Comparison of ENCODE assay signal across 8 cellular contexts in genomic region chr9:100601216-100601615, GRCh38. TPM values are rescaled to one million over a fixed set of nuclear protein-coding genes. Genes with fewer than 3 reads are reported as not detected.
DNase-seq lines count a peak whose midpoint lies in the region; FAIRE-seq and TF ChIP-seq lines count a peak whose summit lies in the region.

No MANE protein-coding gene starts in this region.

- no peak for FAIRE-seq in urothelium cell line (lab: Jason Lieb, UNC)

- POLR2A ChIA-PET in HEK293T (lab: Yijun Ruan, JAX): no interaction called here
- POLR2A ChIA-PET in RWPE1 (lab: Yijun Ruan, JAX; ENCODE audit: low non-redundant PET): no interaction called here

- H3K9me3 ChIP-seq in liver (ENCODE audit: control insufficient read depth in 4 of 4, low read length in 3 of 4): no peaks in the 10 kb centered on the region

- no peaks in the 10 kb centered on the region for H3K36me3 ChIP-seq in liver (ENCODE audit: control insufficient read depth in 4 of 4, insufficient read depth in 3 of 4, low read depth in 1 of 4, low read length in 3 of 4)

- in situ Hi-C loops in T47D (cut with HindIII; ENCODE audit: low pct_unique_long_range_greater_than_20kb, low sequenced_read_pairs): no loop called here

- no peak overlapping the region for H3K4me3 ChIP-seq in liver (ENCODE audit: low read depth in 1 of 3, low read length in 3 of 3)

- TF ChIP-seq CTCF in GM10266 (IDR thresholded peaks at IDR 0.05; ENCODE audit: control insufficient read depth, insufficient read depth, low read depth, missing control alignments): peak; percentile 81
- peak; percentile 85 for TF ChIP-seq CTCF in RWPE1 (conservative IDR thresholded peaks at IDR 0.05; ENCODE audit: low read depth)
- peak; percentile 57 for TF ChIP-seq CTCF in liver (IDR thresholded peaks at IDR 0.05; ENCODE audit: low read depth, low read length, missing input control)

- peak; percentile 71 for DNase-seq in A172 (ENCODE audit: low spot score)
- DNase-seq in GM10266 (ENCODE audit: extremely low spot score): peak; percentile 53
- peak; percentile 64 for DNase-seq in HEK293T (ENCODE audit: extremely low spot score)
- peak; percentile 80 for DNase-seq in NAMALWA (ENCODE audit: low spot score)
- peak; percentile 62 for DNase-seq in RWPE1 (ENCODE audit: low spot score)
- peak; percentile 20 to 74 for DNase-seq in T47D (ENCODE audit: low read depth in 1 of 2, low spot score in 1 of 2)
- DNase-seq in urothelium cell line (ENCODE audit: low spot score): peak; percentile 66

- no peaks in the 10 kb centered on the region for H3K27me3 ChIP-seq in liver (ENCODE audit: control insufficient read depth in 4 of 4, insufficient read depth in 4 of 4, low read length in 3 of 4)

- H3K27ac ChIP-seq in RWPE1 (no peak overlapping the region), liver (ENCODE audit: low read depth in 1 of 2, low read length in 2 of 2) (no peak overlapping the region)

- peaks cover 0 to 7% (median 5%) of the 10 kb centered on the region in 4 donors for H3K4me1 ChIP-seq in liver (ENCODE audit: control insufficient read depth in 4 of 4, insufficient read depth in 4 of 4, low read length in 3 of 4)

- CTCF ChIA-PET in HEK293T (lab: Yijun Ruan, JAX) (interaction anchor here (0.7 to 1.9 kb wide), 6 partner anchors 9 to 710 kb away, joined by 3 to 19 read pairs (median 4); no protein-coding TSS in a partner anchor), RWPE1 (lab: Yijun Ruan, JAX) (interaction anchor here (0.5 to 3.2 kb wide), 17 partner anchors 10 to 1183 kb away, joined by 3 to 42 read pairs (median 4); no protein-coding TSS in a partner anchor)

- H3K9ac ChIP-seq in liver (ENCODE audit: low read depth in 1 of 2, low read length in 2 of 2): no peak overlapping the region

- TF ChIP-seq RAD21 in liver (IDR thresholded peaks at IDR 0.05): peak; percentile 65 to 79

TF ChIP-seq in HEK293T, 16 proteins besides CTCF, POLR2A, EP300 and RAD21:
- TF ChIP-seq FOXM1 (IDR thresholded peaks at IDR 0.05; ENCODE audit: borderline replicate concordance) (no peak), ZNF384 (IDR thresholded peaks at IDR 0.05) (no peak), CTBP1 (IDR thresholded peaks at IDR 0.05; ENCODE audit: borderline replicate concordance) (no peak), ELF4 (IDR thresholded peaks at IDR 0.05) (no peak), FOXK2 (IDR thresholded peaks at IDR 0.05) (no peak), TARDBP (IDR thresholded peaks at IDR 0.05) (no peak), L3MBTL2 (conservative IDR thresholded peaks at IDR 0.05) (no peak), BHLHE40 (IDR thresholded peaks at IDR 0.05; ENCODE audit: borderline replicate concordance) (no peak), PKNOX1 (IDR thresholded peaks at IDR 0.05) (no peak), HDGF (IDR thresholded peaks at IDR 0.05; ENCODE audit: borderline replicate concordance) (no peak), ARNT (IDR thresholded peaks at IDR 0.05) (no peak), NFRKB (IDR thresholded peaks at IDR 0.05) (no peak), SUZ12 (IDR thresholded peaks at IDR 0.05) (no peak), LEF1 (IDR thresholded peaks at IDR 0.05; ENCODE audit: borderline replicate concordance) (no peak), SP1 (IDR thresholded peaks at IDR 0.05) (no peak), FOXA1 (IDR thresholded peaks at IDR 0.05) (no peak)

TF ChIP-seq in liver, 16 proteins besides CTCF, POLR2A, EP300 and RAD21:
- no peak for TF ChIP-seq HNF4G (IDR thresholded peaks at IDR 0.05)
- no peak for TF ChIP-seq NR2F2 (IDR thresholded peaks at IDR 0.05)
- no peak for TF ChIP-seq GABPA (IDR thresholded peaks at IDR 0.05 in 1 of 2, conservative IDR thresholded peaks at IDR 0.05 in 1 of 2)
- no peak for TF ChIP-seq ZBTB33 (IDR thresholded peaks at IDR 0.05)
- TF ChIP-seq EGR1 (IDR thresholded peaks at IDR 0.05; ENCODE audit: low read depth in 2 of 2): no peak
- TF ChIP-seq TAF1 (conservative IDR thresholded peaks at IDR 0.05): no peak
- TF ChIP-seq ATF3 (IDR thresholded peaks at IDR 0.05): no peak
- TF ChIP-seq SP1 (IDR thresholded peaks at IDR 0.05): no peak
- no peak for TF ChIP-seq FOXA1 (IDR thresholded peaks at IDR 0.05)
- TF ChIP-seq MAX (IDR thresholded peaks at IDR 0.05): no peak
- no peak for TF ChIP-seq REST (IDR thresholded peaks at IDR 0.05)
- no peak for TF ChIP-seq HNF4A (conservative IDR thresholded peaks at IDR 0.05)
- TF ChIP-seq RXRA (IDR thresholded peaks at IDR 0.05): no peak
- TF ChIP-seq YY1 (IDR thresholded peaks at IDR 0.05): no peak

RNA-seq across cellular contexts. Expression of gene CAVIN4, which starts 23.3 kb away (rescaled TPM):
- total RNA-seq in A172 (2014; rRNA removed; shearing (Covaris generic)): 1.1 and 2.4 TPM in 2 replicates
- under 1 TPM; 0.05 to 0.08 TPM for total RNA-seq in liver
- under 1 TPM; 0.05 to 0.07 TPM for polyA plus RNA-seq in liver
